Comparison of ENCODE assay signal across 8 cellular contexts in the genomic region with DNA sequence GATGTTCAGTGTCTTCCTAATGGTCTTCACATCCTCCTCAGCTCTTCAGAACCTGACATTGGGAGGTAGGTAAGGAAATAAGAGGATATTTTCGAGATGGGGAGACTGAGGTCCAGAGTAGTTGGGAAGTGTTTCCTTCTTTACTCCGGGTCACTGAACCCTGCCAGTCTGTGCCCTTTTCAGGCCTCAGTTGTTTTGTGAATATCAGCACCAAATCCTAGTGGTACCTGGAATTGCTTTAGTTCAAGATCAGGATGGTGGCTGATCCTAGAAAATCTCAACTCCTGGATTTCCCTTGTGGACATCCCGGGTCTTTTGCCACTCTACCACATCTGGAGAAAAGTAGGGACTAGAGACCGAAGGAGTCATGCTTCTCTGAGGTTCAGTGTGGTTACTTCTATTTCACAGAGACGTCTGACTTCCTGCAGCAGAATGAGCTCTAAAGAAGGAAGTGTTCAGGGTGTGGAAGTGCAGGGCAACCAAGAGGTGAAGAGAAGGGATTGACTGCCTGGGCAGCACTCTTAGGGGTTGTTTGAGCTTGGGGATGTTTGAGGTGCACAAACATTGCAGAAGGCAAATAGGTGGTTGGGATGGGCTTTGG. TPM values are rescaled to one million over a fixed set of nuclear protein-coding genes. Genes with fewer than 3 reads are reported as not detected.
DNase-seq lines count a peak whose midpoint lies in the region; ATAC-seq, FAIRE-seq and TF ChIP-seq lines count a peak whose summit lies in the region.

No MANE protein-coding gene starts in this region.

- H4K20me1 ChIP-seq in K562 (replicated peaks; ENCODE audit: control insufficient read depth, insufficient read depth, low read length): peaks cover 7% of the 10 kb centered on the region; the same call in 1 of the 2 replicates

- BruUV-seq in K562 (replicated peaks; lab: Mats Ljungman, UMichigan): TSS peak; percentile 46

- no peak for TF ChIP-seq CTCF in K562 (IDR thresholded peaks at IDR 0.05 in 2 of 3, conservative IDR thresholded peaks at IDR 0.05 in 1 of 3; ENCODE audit: insufficient read depth in 2 of 3, low read depth in 1 of 3, low read length in 3 of 3)
- TF ChIP-seq CTCF in left lung (IDR thresholded peaks at IDR 0.05): no peak
- TF ChIP-seq CTCF in testis (IDR thresholded peaks at IDR 0.05): no peak

- TF ChIP-seq POLR2A in K562 (conservative IDR thresholded peaks at IDR 0.05): no peak
- no peak for TF ChIP-seq POLR2A in testis (IDR thresholded peaks at IDR 0.05)

- in situ Hi-C loops in K562 (cut with MboI): no loop called here

- POLR2A ChIA-PET in K562 (lab: Yijun Ruan, JAX): interaction anchor here (0.7 to 1.5 kb wide), 8 partner anchors 8 to 349 kb away, joined by 3 to 7 read pairs (median 4); no protein-coding TSS in a partner anchor

- no peak for FAIRE-seq in K562 (lab: Jason Lieb, UNC)

- TF ChIP-seq EP300 in K562 (IDR thresholded peaks at IDR 0.05; ENCODE audit: low read length): no peak

- ATAC-seq in GM19397 (IDR thresholded peaks at IDR 0.05; ENCODE audit: unreplicated experiment) (peak; percentile 27), K562 (0 out of 3 replicates have a peak, but pooled peaks have one; percentile 6), left lung (peak; percentile 22), GM21529 (IDR thresholded peaks at IDR 0.05; ENCODE audit: unreplicated experiment) (no peak), HG03439 (IDR thresholded peaks at IDR 0.05; ENCODE audit: unreplicated experiment) (no peak)

- intact Hi-C loops in K562 (cut with micrococcal nuclease): no loop called here
- intact Hi-C loops in left lung (cut with DNase I): no loop called here
- intact Hi-C loops in testis (cut with DNase I; ENCODE audit: low total_unique reads): no loop called here

- peak; percentile 87 for DNase-seq in RKO (ENCODE audit: low spot score)
- DNase-seq in K562 (ENCODE audit: extremely low read depth in 1 of 4, low spot score in 3 of 4): peak in 1 of 4 experiments; percentile 35
- DNase-seq in left lung: no peak
- DNase-seq in testis: no peak
- DNase-seq in T1000 (lab: John Stamatoyannopoulos, UW): no peak

- peak overlapping the region; percentile 73; the same call in 1 of the 3 replicates for H3K27ac ChIP-seq in K562 (ENCODE audit: extremely low read depth, low read depth, low read length)
- peak overlapping the region; percentile 64 to 93 for H3K27ac ChIP-seq in left lung
- peak overlapping the region in 1 of 2 donors; percentile 63 for H3K27ac ChIP-seq in testis

- H3K79me2 ChIP-seq in K562 (ENCODE audit: control insufficient read depth, insufficient read depth, low read length): peaks cover 64% of the 10 kb centered on the region

- peaks cover 10% of the 10 kb centered on the region; the same call in 2 of the 3 replicates for H3K36me3 ChIP-seq in K562 (ENCODE audit: control insufficient read depth, insufficient read depth, low read length)
- peaks cover 0 to 4% of the 10 kb centered on the region in 2 donors for H3K36me3 ChIP-seq in left lung
- H3K36me3 ChIP-seq in testis (ENCODE audit: low read depth, missing control alignments): no peaks in the 10 kb centered on the region

- H3K9me3 ChIP-seq in K562 (replicated peaks; ENCODE audit: control insufficient read depth, insufficient read depth, low read depth, low read length): no peaks in the 10 kb centered on the region
- no peaks in the 10 kb centered on the region for H3K9me3 ChIP-seq in left lung
- no peaks in the 10 kb centered on the region for H3K9me3 ChIP-seq in testis

- peak overlapping the region; percentile 92 for H3K4me2 ChIP-seq in K562 (ENCODE audit: insufficient read depth, low read length)

- peak overlapping the region; percentile 90 to 98 for H3K9ac ChIP-seq in K562 (ENCODE audit: insufficient read depth in 1 of 2, low read depth in 2 of 2, low read length in 2 of 2)

- H3K9me1 ChIP-seq in K562 (ENCODE audit: control insufficient read depth, insufficient read depth, low read length): no peaks in the 10 kb centered on the region

- H3K4me3 ChIP-seq in K562 (peak overlapping the region; percentile 96), left lung (peak overlapping the region; percentile 81 to 98), testis (peak overlapping the region; percentile 88 to 95)

- 1% methylated on average over 5 of the region's 5 CpGs for WGBS in K562 (ENCODE audit: insufficient coverage, low coverage, missing lambda C conversion rate)
- WGBS in testis, 2 donors: 25 to 34% methylated on average over 5 of the region's 5 CpGs

- H3K27me3 ChIP-seq in K562 (ENCODE audit: control insufficient read depth in 2 of 2, insufficient read depth in 2 of 2, low read length in 2 of 2): no peaks in the 10 kb centered on the region
- H3K27me3 ChIP-seq in left lung: no peaks in the 10 kb centered on the region
- H3K27me3 ChIP-seq in testis: no peaks in the 10 kb centered on the region

- CTCF ChIA-PET in K562 (lab: Yijun Ruan, JAX; ENCODE audit: low intra/inter-chr PET ratio): no interaction called here

- peak overlapping the region; percentile 98; the same call in 1 of the 2 replicates for H2AFZ ChIP-seq in K562 (ENCODE audit: low read depth, low read length)

- H3K4me1 ChIP-seq in K562 (replicated peaks in 1 of 2; ENCODE audit: control insufficient read depth in 2 of 2, insufficient read depth in 2 of 2, low read length in 2 of 2) (peaks cover 14 to 45% of the 10 kb centered on the region in 2 experiments), left lung (peaks cover 16 to 52% of the 10 kb centered on the region in 2 donors), testis (peaks cover 16% of the 10 kb centered on the region)

- TF ChIP-seq RAD21 in K562 (CRISPR knock-in tag; conservative IDR thresholded peaks at IDR 0.05 in 1 of 2, IDR thresholded peaks at IDR 0.05 in 1 of 2): no peak

RNA-seq across cellular contexts. Expression of a gene that starts 1.0 kb away (rescaled TPM):
- 54.9 and 167 TPM in 2 replicates for total RNA-seq in K562 (2011; cell fraction: chromatin; rRNA removed; ENCODE audit: low replicate concordance)
- total RNA-seq in K562 (2011; cell fraction: nucleolus; rRNA removed): 25.5 and 35.5 TPM in 2 replicates
- total RNA-seq in K562 (2011; cell fraction: nucleoplasm; rRNA removed): 67.2 and 90.2 TPM in 2 replicates
- total RNA-seq in K562 (2014; rRNA removed): 17.1 and 19.8 TPM in 2 replicates
- total RNA-seq in K562 (2014; rRNA removed; fragmentation: Illumina TruSeq; extraction: Trizol): 30.6 and 33.8 TPM in 2 replicates
- total RNA-seq in K562 (2015; rRNA removed; fragmentation: Illumina TruSeq; extraction: Trizol): 27.6 and 30.4 TPM in 2 replicates
- 27.4 and 27.5 TPM in 2 replicates for total RNA-seq in K562 (2021)
- 22.7 and 29.7 TPM in 2 replicates for polyA plus RNA-seq in K562 (2011; rRNA removed)
- polyA plus RNA-seq in K562 (2011; cell fraction: cytosol; rRNA removed): 7.7 and 11.9 TPM in 2 replicates
- 23.9 and 27.6 TPM in 2 replicates for polyA plus RNA-seq in K562 (2011; cell fraction: nucleus; rRNA removed)
- polyA plus RNA-seq in K562 (2012): 12.6 and 13.5 TPM in 2 replicates
- polyA plus RNA-seq in K562 (2014; fragmentation: Illumina TruSeq; extraction: Trizol): 20.3 and 22.2 TPM in 2 replicates
- 10 to 100 TPM; 11.9 to 12.0 TPM for polyA plus RNA-seq in K562 (2014; fragmentation: Nextera tagmentation; extraction: Ambion mirVana)
- polyA plus RNA-seq in K562 (2014; rRNA removed): 16.7 and 19.0 TPM in 2 replicates
- polyA minus RNA-seq in K562 (2011; rRNA and poly(A)+ RNA removed): 47.4 and 53.4 TPM in 2 replicates
- polyA minus RNA-seq in K562 (2011; cell fraction: cytosol; rRNA and poly(A)+ RNA removed): 10.5 and 13.9 TPM in 2 replicates
- 34.6 and 48.3 TPM in 2 replicates for polyA minus RNA-seq in K562 (2011; cell fraction: nucleus; rRNA and poly(A)+ RNA removed)
- total RNA-seq in left lung: 10 to 100 TPM; 33.6 to 63.7 TPM
- 10 to 100 TPM; 39.6 to 42.7 TPM for total RNA-seq in testis
- 24.9 TPM for polyA plus RNA-seq in testis (ENCODE audit: insufficient read depth, low read depth, low replicate concordance)

RNA-seq across cellular contexts. Expression of a gene that starts 7.1 kb away (rescaled TPM):
- 7.3 and 11.7 TPM in 2 replicates for total RNA-seq in K562 (2011; cell fraction: chromatin; rRNA removed; ENCODE audit: low replicate concordance)
- total RNA-seq in K562 (2011; cell fraction: nucleolus; rRNA removed): 10.5 and 10.8 TPM in 2 replicates
- total RNA-seq in K562 (2011; cell fraction: nucleoplasm; rRNA removed): 13.0 and 16.9 TPM in 2 replicates
- total RNA-seq in K562 (2014; rRNA removed) (41.7 and 49.7 TPM in 2 replicates), K562 (2014; rRNA removed; fragmentation: Illumina TruSeq; extraction: Trizol) (30.9 and 31.7 TPM in 2 replicates), K562 (2015; rRNA removed; fragmentation: Illumina TruSeq; extraction: Trizol) (30.3 and 31.4 TPM in 2 replicates), K562 (2021) (41.3 and 43.4 TPM in 2 replicates), left lung (10 to 100 TPM; 18.1 to 18.6 TPM), testis (100 to 1,000 TPM; 212 to 246 TPM)
- polyA plus RNA-seq in K562 (2011; rRNA removed) (49.1 and 56.0 TPM in 2 replicates), K562 (2014; fragmentation: Illumina TruSeq; extraction: Trizol) (62.6 and 69.4 TPM in 2 replicates), K562 (2014; fragmentation: Nextera tagmentation; extraction: Ambion mirVana) (10 to 100 TPM; 18.1 to 32.6 TPM), K562 (2014; rRNA removed) (44.8 and 50.6 TPM in 2 replicates), testis (ENCODE audit: insufficient read depth, low read depth, low replicate concordance) (263 TPM)
- 50.8 and 67.9 TPM in 2 replicates for polyA plus RNA-seq in K562 (2011; cell fraction: cytosol; rRNA removed)
- polyA plus RNA-seq in K562 (2011; cell fraction: nucleus; rRNA removed): 34.3 and 45.6 TPM in 2 replicates
- 34.8 and 51.5 TPM in 2 replicates for polyA plus RNA-seq in K562 (2012)
- polyA minus RNA-seq in K562 (2011; rRNA and poly(A)+ RNA removed): 24.5 and 32.5 TPM in 2 replicates
- 15.4 and 19.2 TPM in 2 replicates for polyA minus RNA-seq in K562 (2011; cell fraction: cytosol; rRNA and poly(A)+ RNA removed)
- 7.7 and 9.7 TPM in 2 replicates for polyA minus RNA-seq in K562 (2011; cell fraction: nucleus; rRNA and poly(A)+ RNA removed)

RNA-seq across cellular contexts. Expression of a gene that starts 57.4 kb away (rescaled TPM):
- total RNA-seq in K562 (2011; cell fraction: chromatin; rRNA removed; ENCODE audit: low replicate concordance): 609 and 822 TPM in 2 replicates
- total RNA-seq in K562 (2011; cell fraction: nucleolus; rRNA removed): 341 and 348 TPM in 2 replicates
- 412 and 472 TPM in 2 replicates for total RNA-seq in K562 (2011; cell fraction: nucleoplasm; rRNA removed)
- total RNA-seq in K562 (2014; rRNA removed): 15.8 and 22.2 TPM in 2 replicates
- 12.6 and 13.8 TPM in 2 replicates for total RNA-seq in K562 (2014; rRNA removed; fragmentation: Illumina TruSeq; extraction: Trizol)
- 12.2 and 12.9 TPM in 2 replicates for total RNA-seq in K562 (2015; rRNA removed; fragmentation: Illumina TruSeq; extraction: Trizol)
- 38.8 and 48.2 TPM in 2 replicates for total RNA-seq in K562 (2021)
- polyA plus RNA-seq in K562 (2011; rRNA removed): 64.2 and 78.4 TPM in 2 replicates
- 39.8 and 42.7 TPM in 2 replicates for polyA plus RNA-seq in K562 (2011; cell fraction: cytosol; rRNA removed)
- 277 and 391 TPM in 2 replicates for polyA plus RNA-seq in K562 (2011; cell fraction: nucleus; rRNA removed)
- polyA plus RNA-seq in K562 (2012): 39.2 and 228 TPM in 2 replicates
- polyA plus RNA-seq in K562 (2014; fragmentation: Illumina TruSeq; extraction: Trizol): 43.8 and 48.8 TPM in 2 replicates
- polyA plus RNA-seq in K562 (2014; fragmentation: Nextera tagmentation; extraction: Ambion mirVana): 1 to 10 TPM; 6.0 to 7.2 TPM
- polyA plus RNA-seq in K562 (2014; rRNA removed): 89.7 and 90.3 TPM in 2 replicates
- 19.6 and 23.4 TPM in 2 replicates for polyA minus RNA-seq in K562 (2011; rRNA and poly(A)+ RNA removed)
- 7.3 and 13.4 TPM in 2 replicates for polyA minus RNA-seq in K562 (2011; cell fraction: cytosol; rRNA and poly(A)+ RNA removed)
- polyA minus RNA-seq in K562 (2011; cell fraction: nucleus; rRNA and poly(A)+ RNA removed): 52.9 and 54.2 TPM in 2 replicates
- 10 to 100 TPM; 41.2 to 41.3 TPM for total RNA-seq in left lung
- total RNA-seq in testis: 10 to 100 TPM; 59.2 to 71.7 TPM
- 27.9 TPM for polyA plus RNA-seq in testis (ENCODE audit: insufficient read depth, low read depth, low replicate concordance)

Comparison
In these comparisons a context has a peak if more than half of its experiments do, and no peak if none do; other contexts are left out.
1. ATAC-seq: peak in GM19397 (single experiment), K562 (single experiment) and left lung (single experiment); none in GM21529 (single experiment) and HG03439 (single experiment).
2. RNA of a gene that starts 7.1 kb away (total RNA-seq): 212 to 246 TPM in testis; 7.3 to 49.7 TPM in K562 and 18.1 to 18.6 TPM in left lung; every median in the first group is over 4 times any median in the second.
3. Peak in every context shown above with its lines, with median percentiles within 50 percentile points of each other: H3K4me3 ChIP-seq.